ENCODE assay signal across 28 cellular contexts in genomic region chr5:90510438-90510837, GRCh38. TPM values are rescaled to one million over a fixed set of nuclear protein-coding genes. Genes with fewer than 3 reads are reported as not detected.
"Had no signal": no experiment of that assay in that cellular context is flagged by ENCODE, and none has a peak within 500 bp of the region (broad histone marks: within the 10 kb centered on the region; RNA-seq: fewer than 3 reads in every experiment).

No MANE protein-coding gene starts in this region.

- ATAC-seq: stimulated activated effector memory CD8-positive, alpha-beta T cell treated with anti-CD3 and anti-CD28 coated beads, Interleukin-12 subunit alpha, Interleukin-12 subunit beta, amount 100 ng/mL, for 72 hours; stimulated activated memory B cell treated with anti-CD40 and anti-IgM and Interleukin-4, amounts not matched to agents 10 μg/mL and 1 μg/mL and 100 μg/mL, for 72 hours; stimulated activated naive B cell treated with anti-CD40 and anti-IgM and Interleukin-4, amounts not matched to agents 10 μg/mL and 1 μg/mL and 100 μg/mL, for 72 hours; stimulated activated naive CD8-positive, alpha-beta T cell treated with anti-CD3 and anti-CD28 coated beads, Interleukin-15, amount 100 ng/mL, for 72 hours; stimulated activated naive CD8-positive, alpha-beta T cell treated with anti-CD3 and anti-CD28 coated beads, Interleukin-15, Interleukin-2, amounts not matched to agents 100 U/mL and 50 U/mL, for 24 hours; upper lobe of right lung had no signal

- H3K4me3 ChIP-seq: stomach, suprapubic skin, testis, thoracic aorta, thyroid gland, tibial artery, tibial nerve, transverse colon, upper lobe of left lung, upper lobe of right lung, uterus, vagina had no signal

- H3K27ac ChIP-seq: stomach, suprapubic skin, testis, thoracic aorta, thyroid gland, tibial artery, tibial nerve, transverse colon, upper lobe of left lung, upper lobe of right lung, uterus, vagina had no signal

- DNase-seq: stimulated activated CD4-positive, alpha-beta T cell treated with anti-CD3 and anti-CD28 coated beads, Interleukin-2, amount 100 ng/mL, for 48 hours; stimulated activated CD4-positive, alpha-beta T cell treated with anti-CD3 and anti-CD28 coated beads, Interleukin-4, amount 100 ng/mL, for 1 hour; stimulated activated CD4-positive, alpha-beta T cell treated with anti-CD3 and anti-CD28 coated beads, Interleukin-4, amount 100 ng/mL, for 24 hours; stimulated activated CD4-positive, alpha-beta T cell treated with anti-CD3 and anti-CD28 coated beads, Interleukin-4, amount 100 ng/mL, for 4 hours; stimulated activated CD8-positive, alpha-beta memory T cell treated with anti-CD3 and anti-CD28 coated beads, Interleukin-4, amount 100 ng/mL, for 48 hours; stimulated activated naive B cell treated with anti-CD40 and anti-IgM and Interleukin-4, amounts not matched to agents 10 μg/mL and 1 μg/mL and 100 μg/mL, for 72 hours; stimulated activated naive CD4-positive, alpha-beta T cell; stimulated activated naive CD4-positive, alpha-beta T cell treated with Interleukin-2 at 50 U/mL for 16 hours; stimulated activated naive CD8-positive, alpha-beta T cell treated with anti-CD3 and anti-CD28 coated beads, Interleukin-15, amount 100 ng/mL, for 72 hours; stimulated activated naive CD8-positive, alpha-beta T cell treated with anti-CD3 and anti-CD28 coated beads, Interleukin-15, Interleukin-2, amounts not matched to agents 100 U/mL and 50 U/mL, for 24 hours; stomach; substantia nigra; testis; thyroid gland; tibial artery; transverse colon; trophoblast cell; upper lobe of left lung; upper lobe of right lung; uterus had no signal

- FAIRE-seq: urothelium cell line had no signal

- H3K9me3 ChIP-seq: stomach, suprapubic skin, testis, thoracic aorta, thyroid gland, tibial artery, tibial nerve, transverse colon, upper lobe of left lung, upper lobe of right lung, uterus, vagina had no signal

- H3K27me3 ChIP-seq: stomach, suprapubic skin, testis, thyroid gland, tibial artery, tibial nerve, transverse colon, upper lobe of left lung, upper lobe of right lung, uterus, vagina had no signal

- H3K36me3 ChIP-seq: stomach, suprapubic skin, thoracic aorta, thyroid gland, transverse colon, upper lobe of right lung, uterus, vagina had no signal

- H3K4me1 ChIP-seq: suprapubic skin, testis, thyroid gland, tibial artery, tibial nerve, transverse colon, upper lobe of left lung, upper lobe of right lung, uterus, vagina had no signal

RNA-seq across cellular contexts. Expression of gene ADGRV1, which starts 48.2 kb away (rescaled TPM):
- total RNA-seq: subcutaneous adipose tissue had no signal
